24 cellular contexts compared by ENCODE assay signal in the genomic region with DNA sequence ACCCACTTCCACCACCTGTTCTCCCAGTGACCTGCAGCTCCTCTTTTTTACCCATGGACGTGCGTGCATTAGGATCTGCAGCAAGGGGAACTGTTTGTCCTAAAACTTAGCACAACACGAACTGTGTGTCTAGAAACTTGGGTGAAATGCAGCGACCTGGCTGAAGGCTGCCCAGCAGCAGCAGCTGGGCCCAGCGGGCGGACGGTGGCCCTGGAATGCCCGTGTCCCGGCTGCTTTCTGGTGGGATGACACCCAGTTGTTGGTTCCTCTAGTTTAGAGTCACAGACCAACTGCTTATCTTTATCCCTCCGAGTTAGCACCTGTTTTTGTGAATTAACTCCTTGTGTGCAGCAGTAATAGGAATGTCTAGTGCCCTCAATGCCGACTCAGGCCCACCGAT.
"Had no signal": no experiment of that assay in that cellular context is flagged by ENCODE, and none has a peak within 500 bp of the region (broad histone marks: within the 10 kb centered on the region; RNA-seq: fewer than 3 reads in every experiment).

No MANE protein-coding gene starts in this region.

- H3K4me3 Mint-ChIP-seq: nephron progenitor cell; stimulated activated memory B cell treated with anti-CD40 and anti-IgM and Interleukin-4, amounts not matched to agents 10 μg/mL and 1 μg/mL and 100 μg/mL, for 72 hours had no signal

- H3K9me3 ChIP-seq: gastroesophageal sphincter, heart left ventricle, left ventricle myocardium inferior, lower lobe of right lung, neutrophil, pancreas, right lobe of liver, testis, tibial artery, upper lobe of left lung had no signal

- DNase-seq: effector CD4-positive, alpha-beta T cell; foreskin keratinocyte; left ventricle myocardium inferior; lower lobe of right lung; nephron progenitor cell; pancreas; stimulated activated CD4-positive, alpha-beta T cell treated with anti-CD3 and anti-CD28 coated beads, Interleukin-4, amount 100 ng/mL, for 4 hours; stimulated activated naive CD8-positive, alpha-beta T cell treated with anti-CD3 and anti-CD28 coated beads, Interleukin-15, Interleukin-2, amounts not matched to agents 100 U/mL and 50 U/mL, for 24 hours; substantia nigra; testis; tibial artery; upper lobe of left lung had no signal

- H3K36me3 Mint-ChIP-seq: naive thymus-derived CD8-positive, alpha-beta T cell; stimulated activated memory B cell treated with anti-CD40 and anti-IgM and Interleukin-4, amounts not matched to agents 10 μg/mL and 1 μg/mL and 100 μg/mL, for 72 hours had no signal

- H3K36me3 ChIP-seq: gastroesophageal sphincter, heart left ventricle, left ventricle myocardium inferior, lower lobe of right lung, neutrophil, pancreas, right lobe of liver, tibial artery, upper lobe of left lung had no signal

- ATAC-seq: esophagus mucosa; foreskin keratinocyte; gastroesophageal sphincter; heart left ventricle; left cardiac atrium; lower lobe of right lung; naive thymus-derived CD8-positive, alpha-beta T cell; pancreas; right lobe of liver; stimulated activated memory B cell treated with anti-CD40 and anti-IgM and Interleukin-4, amounts not matched to agents 10 μg/mL and 1 μg/mL and 100 μg/mL, for 72 hours; stimulated activated naive CD8-positive, alpha-beta T cell treated with anti-CD3 and anti-CD28 coated beads, Interleukin-15, Interleukin-2, amounts not matched to agents 100 U/mL and 50 U/mL, for 24 hours had no signal

- H3K4me1 Mint-ChIP-seq: naive thymus-derived CD8-positive, alpha-beta T cell; stimulated activated memory B cell treated with anti-CD40 and anti-IgM and Interleukin-4, amounts not matched to agents 10 μg/mL and 1 μg/mL and 100 μg/mL, for 72 hours had no signal

- H3K27me3 ChIP-seq: dorsolateral prefrontal cortex, foreskin keratinocyte, gastroesophageal sphincter, heart left ventricle, hepatocyte, neutrophil, pancreas, right lobe of liver, testis, tibial artery, upper lobe of left lung had no signal

- H3K27me3 Mint-ChIP-seq: naive thymus-derived CD8-positive, alpha-beta T cell; stimulated activated memory B cell treated with anti-CD40 and anti-IgM and Interleukin-4, amounts not matched to agents 10 μg/mL and 1 μg/mL and 100 μg/mL, for 72 hours had no signal

- H3K4me1 ChIP-seq: foreskin keratinocyte, lower lobe of right lung, pancreas, right lobe of liver had no signal

- H3K4me3 ChIP-seq: dorsolateral prefrontal cortex, gastroesophageal sphincter, heart left ventricle, hepatocyte, left ventricle myocardium inferior, lower lobe of right lung, pancreas, right lobe of liver, testis, upper lobe of left lung had no signal

- H3K27ac ChIP-seq: dorsolateral prefrontal cortex, epithelial cell of prostate, foreskin keratinocyte, gastroesophageal sphincter, heart left ventricle, hepatocyte, left ventricle myocardium inferior, lower lobe of right lung, neutrophil, pancreas, right lobe of liver, testis, upper lobe of left lung had no signal

- H3K27ac Mint-ChIP-seq: nephron progenitor cell; progenitor cell of endocrine pancreas; stimulated activated memory B cell treated with anti-CD40 and anti-IgM and Interleukin-4, amounts not matched to agents 10 μg/mL and 1 μg/mL and 100 μg/mL, for 72 hours had no signal

- H3K9me3 Mint-ChIP-seq: naive thymus-derived CD8-positive, alpha-beta T cell; nephron progenitor cell; stimulated activated memory B cell treated with anti-CD40 and anti-IgM and Interleukin-4, amounts not matched to agents 10 μg/mL and 1 μg/mL and 100 μg/mL, for 72 hours had no signal
